In the genomic region with DNA sequence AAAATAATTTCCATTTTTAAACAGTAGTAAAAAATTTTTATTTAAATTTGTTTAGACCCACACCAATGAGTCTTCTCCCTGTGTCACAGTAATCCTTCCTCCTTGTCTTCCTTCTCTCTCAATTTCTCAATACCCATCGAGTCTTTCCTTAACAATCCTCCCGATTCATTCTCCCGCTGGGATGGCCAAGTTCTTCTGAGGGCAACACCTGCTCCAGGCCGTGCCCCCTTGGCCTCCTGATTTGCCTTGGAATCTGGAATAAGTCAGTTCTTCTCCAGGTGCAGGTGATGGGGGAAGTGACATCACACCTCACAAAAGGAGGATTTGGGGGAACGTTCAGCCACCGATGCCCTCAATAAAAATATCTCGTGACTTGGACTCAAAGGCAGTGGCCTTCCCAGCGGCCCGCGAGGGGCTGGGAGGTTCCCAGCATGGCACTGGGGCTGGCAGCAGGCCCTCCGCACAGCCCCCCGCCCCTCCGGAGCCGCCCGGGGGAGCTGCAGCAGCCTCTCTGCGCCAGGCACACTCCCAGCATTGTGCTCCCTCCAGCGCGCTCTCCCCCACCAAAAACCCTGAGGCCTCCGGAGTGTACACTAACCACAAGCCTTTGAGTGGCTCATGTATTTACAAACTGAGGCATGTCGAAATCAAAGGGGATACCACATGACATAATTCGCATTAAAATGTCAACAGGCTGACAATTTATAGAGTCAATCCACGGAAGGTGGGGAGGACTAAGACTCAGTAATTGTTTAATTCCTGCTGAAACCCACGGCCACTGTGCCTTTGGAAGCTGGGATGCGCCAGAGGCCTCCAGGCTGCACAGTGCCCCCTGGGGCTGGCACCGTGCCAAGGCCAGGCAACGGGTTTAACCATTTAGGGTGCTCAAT, we compare ENCODE assay signal across 9 cellular contexts.
A peak's percentile ranks its signal among the peaks of the same experiment; 100 is the strongest.
DNase-seq lines count a peak whose midpoint lies in the region; ATAC-seq and TF ChIP-seq lines count a peak whose summit lies in the region.
"Had no signal": no experiment of that assay in that cellular context is flagged by ENCODE, and none has a peak within 500 bp of the region (broad histone marks: within the 10 kb centered on the region; RNA-seq: fewer than 3 reads in every experiment).

No MANE protein-coding gene starts in this region.

- peak overlapping the region; percentile 81 for H3K27ac ChIP-seq in RWPE1

- ATAC-seq in HG03175 (IDR thresholded peaks at IDR 0.05; ENCODE audit: unreplicated experiment), result no peak
- no peak for ATAC-seq in HG02759 (IDR thresholded peaks at IDR 0.05; ENCODE audit: unreplicated experiment)
- no peak for ATAC-seq in left ventricle myocardium superior

- no peak for TF ChIP-seq CTCF in RWPE1 (conservative IDR thresholded peaks at IDR 0.05; ENCODE audit: low read depth)

- intact Hi-C loops in left ventricle myocardium superior (cut with micrococcal nuclease), result no loop called here

- no peak for TF ChIP-seq EP300 in Ishikawa (IDR thresholded peaks at IDR 0.05; ENCODE audit: borderline replicate concordance)

- POLR2A ChIA-PET in RWPE1 (lab: Yijun Ruan, JAX; ENCODE audit: low non-redundant PET), result no interaction called here

- no peak for TF ChIP-seq RAD21 in Ishikawa (IDR thresholded peaks at IDR 0.05; ENCODE audit: low read depth)

- DNase-seq in AG08396 (ENCODE audit: low spot score), result peak; percentile 84
- peak; percentile 86 for DNase-seq in RWPE1 (ENCODE audit: low spot score)
- peak; percentile 65 for DNase-seq in glomerular visceral epithelial cell (ENCODE audit: extremely low spot score)
- no peak for DNase-seq in left ventricle myocardium superior
- no peak for DNase-seq in stimulated activated CD4-positive, alpha-beta T cell treated with anti-CD3 and anti-CD28 coated beads, Interleukin-4, amount 100 ng/mL, for 24 hours
- DNase-seq: mesendoderm had no signal

- CTCF ChIA-PET in RWPE1 (lab: Yijun Ruan, JAX), result interaction anchor here (0.5 kb wide), 1 partner anchor 79 kb away, joined by 3 read pairs; no protein-coding TSS in a partner anchor

TF ChIP-seq in Ishikawa, 13 proteins besides CTCF, POLR2A, EP300 and RAD21:
- peak; percentile 75 for TF ChIP-seq NFIC (IDR thresholded peaks at IDR 0.05)
- TF ChIP-seq, protein P1, sequence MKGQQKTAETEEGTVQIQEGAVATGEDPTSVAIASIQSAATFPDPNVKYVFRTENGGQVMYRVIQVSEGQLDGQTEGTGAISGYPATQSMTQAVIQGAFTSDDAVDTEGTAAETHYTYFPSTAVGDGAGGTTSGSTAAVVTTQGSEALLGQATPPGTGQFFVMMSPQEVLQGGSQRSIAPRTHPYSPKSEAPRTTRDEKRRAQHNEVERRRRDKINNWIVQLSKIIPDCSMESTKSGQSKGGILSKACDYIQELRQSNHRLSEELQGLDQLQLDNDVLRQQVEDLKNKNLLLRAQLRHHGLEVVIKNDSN (IDR thresholded peaks at IDR 0.05), result no peak

Comparison
In these comparisons a context has a peak if more than half of its experiments do, and no peak if none do; other contexts are left out.
1. DNase-seq: peak in AG08396 (single experiment), RWPE1 (single experiment) and glomerular visceral epithelial cell (single experiment); none in left ventricle myocardium superior (single experiment) and stimulated activated CD4-positive, alpha-beta T cell treated with anti-CD3 and anti-CD28 coated beads, Interleukin-4, amount 100 ng/mL, for 24 hours (single experiment).